Comparison of ENCODE assay signal across 8 cellular contexts in genomic region chr17:45948881-45949624, GRCh38. TPM values are rescaled to one million over a fixed set of nuclear protein-coding genes. Genes with fewer than 3 reads are reported as not detected.
DNase-seq lines count a peak whose midpoint lies in the region; ATAC-seq lines count a peak whose summit lies in the region.

No MANE protein-coding gene starts in this region.

- intact Hi-C loops in activated CD4-positive, alpha-beta T cell treated with anti-CD3 and anti-CD28 coated beads, Interleukin-2, amount 10 ng/mL, durations not matched to agents 24 days and 14 days (cut with micrococcal nuclease), result loop anchor here (10.0 kb wide), 1 partner anchor 304 kb away; no protein-coding TSS in a partner anchor
- intact Hi-C loops in left colon (cut with DNase I, micrococcal nuclease), result no loop called here

- H3K36me3 ChIP-seq in ES-I3 (ENCODE audit: insufficient read depth, low read length) (no peaks in the 10 kb centered on the region), MG63 (no peaks in the 10 kb centered on the region)

- no peaks in the 10 kb centered on the region for H3K9me3 Mint-ChIP-seq in activated CD4-positive, alpha-beta T cell treated with anti-CD3 and anti-CD28 coated beads, Interleukin-2, amount 10 ng/mL, durations not matched to agents 24 days and 14 days

- no peak overlapping the region for H3K27ac Mint-ChIP-seq in activated CD4-positive, alpha-beta T cell treated with anti-CD3 and anti-CD28 coated beads, Interleukin-2, amount 10 ng/mL, durations not matched to agents 24 days and 14 days

- ATAC-seq in left colon (peak; percentile 95), GM18498 (IDR thresholded peaks at IDR 0.05; ENCODE audit: unreplicated experiment) (no peak)

- H3K4me3 Mint-ChIP-seq in activated CD4-positive, alpha-beta T cell treated with anti-CD3 and anti-CD28 coated beads, Interleukin-2, amount 10 ng/mL, durations not matched to agents 24 days and 14 days, result peak overlapping the region; percentile 68

- peaks cover 5% of the 10 kb centered on the region for H3K4me1 Mint-ChIP-seq in activated CD4-positive, alpha-beta T cell treated with anti-CD3 and anti-CD28 coated beads, Interleukin-2, amount 10 ng/mL, durations not matched to agents 24 days and 14 days

- no peaks in the 10 kb centered on the region for H3K9me3 ChIP-seq in ES-I3 (ENCODE audit: control insufficient read depth, insufficient read depth, low read length)
- H3K9me3 ChIP-seq in MG63, result no peaks in the 10 kb centered on the region

- H3K4me3 ChIP-seq in MG63, result no peak overlapping the region; the same call in 1 of the 2 replicates

- peaks cover 21% of the 10 kb centered on the region for H3K4me1 ChIP-seq in ES-I3 (ENCODE audit: insufficient read depth, low read length)

- peak overlapping the region; percentile 42 for H3K27ac ChIP-seq in cingulate gyrus (ENCODE audit: low read depth, low read length)

- peak overlapping the region; percentile 16 for H3K9ac ChIP-seq in ES-I3 (ENCODE audit: low read depth, low read length)

- peaks cover 12% of the 10 kb centered on the region; the same call in 1 of the 2 replicates for H3K27me3 ChIP-seq in MG63

- DNase-seq in MG63 (peak; percentile 85), left colon (peak; percentile 53 to 77), NCI-H69 (lab: John Stamatoyannopoulos, UW) (no peak)
- peak; percentile 87 for DNase-seq in activated CD4-positive, alpha-beta T cell treated with anti-CD3 and anti-CD28 coated beads, Interleukin-2, amount 10 ng/mL, durations not matched to agents 24 days and 14 days
- peak; percentile 43 for DNase-seq in stimulated activated CD4-positive, alpha-beta T cell treated with anti-CD3 and anti-CD28 coated beads, Interleukin-2, amount 100 ng/mL, for 4 hours (ENCODE audit: low read depth)

- peaks cover 33% of the 10 kb centered on the region for H3K27me3 Mint-ChIP-seq in activated CD4-positive, alpha-beta T cell treated with anti-CD3 and anti-CD28 coated beads, Interleukin-2, amount 10 ng/mL, durations not matched to agents 24 days and 14 days

- no peaks in the 10 kb centered on the region for H3K36me3 Mint-ChIP-seq in activated CD4-positive, alpha-beta T cell treated with anti-CD3 and anti-CD28 coated beads, Interleukin-2, amount 10 ng/mL, durations not matched to agents 24 days and 14 days (ENCODE audit: low read depth)

RNA-seq across cellular contexts. Expression of gene STH, which starts 50.0 kb away (rescaled TPM):
- not detected in 2 replicates for total RNA-seq in MG63 (2014; rRNA removed; shearing (Covaris generic); ENCODE audit: low replicate concordance)
- total RNA-seq in activated CD4-positive, alpha-beta T cell treated with anti-CD3 and anti-CD28 coated beads, Interleukin-2, amount 10 ng/mL, durations not matched to agents 24 days and 14 days, result not detected in 2 replicates
- not detected for total RNA-seq in left colon

RNA-seq across cellular contexts. Expression of gene MAPT, which starts 54.7 kb away (rescaled TPM):
- 0.43 TPM in 1 of 2 replicates, not detected in the other for total RNA-seq in MG63 (2014; rRNA removed; shearing (Covaris generic); ENCODE audit: low replicate concordance)
- total RNA-seq in activated CD4-positive, alpha-beta T cell treated with anti-CD3 and anti-CD28 coated beads, Interleukin-2, amount 10 ng/mL, durations not matched to agents 24 days and 14 days, result 0.37 and 0.47 TPM in 2 replicates
- 1 to 10 TPM in 1 of 2 donors, under 1 TPM in 1; 0.64 to 2.5 TPM for total RNA-seq in left colon
